In the genomic region with DNA sequence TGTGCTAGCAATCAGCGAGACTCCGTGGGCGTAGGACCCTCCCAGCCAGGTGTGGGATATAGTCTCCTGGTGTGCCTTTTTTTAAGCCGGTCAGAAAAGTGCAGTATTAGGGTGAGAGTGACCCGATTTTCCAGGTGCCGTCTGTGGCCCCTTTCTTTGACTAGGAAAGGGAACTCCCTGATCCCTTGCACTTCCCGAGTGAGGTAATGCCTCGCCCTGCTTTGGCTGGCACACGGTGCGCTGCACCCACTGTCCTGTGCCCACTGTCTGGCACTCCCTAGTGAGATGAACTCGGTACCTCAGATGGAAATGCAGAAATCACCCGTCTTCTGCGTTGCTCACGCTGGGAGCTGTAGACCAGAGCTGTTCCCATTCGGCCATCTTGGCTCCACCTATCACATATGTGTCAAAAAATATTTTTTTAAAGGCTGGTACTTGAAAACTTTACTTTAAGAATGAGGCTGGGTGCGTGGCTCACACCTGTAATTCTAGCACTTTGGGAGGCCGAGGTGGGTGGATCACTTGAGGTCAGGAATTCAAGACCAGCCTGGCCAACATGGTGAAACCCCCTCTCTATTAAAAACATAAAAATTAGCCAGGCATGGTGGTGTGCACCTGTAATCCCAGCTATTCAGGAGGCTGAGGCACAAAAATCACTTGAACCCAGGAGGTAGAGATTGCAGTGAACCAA, we compare ENCODE assay signal across 8 cellular contexts.
A peak's percentile ranks its signal among the peaks of the same experiment; 100 is the strongest.
DNase-seq lines count a peak whose midpoint lies in the region; ATAC-seq and TF ChIP-seq lines count a peak whose summit lies in the region.
"Not testable (repeated sequence)": the region's sequence is repeated elsewhere in the genome, so short reads cannot be mapped to it uniquely, and the experiment has no call there.

No MANE protein-coding gene starts in this region.

- peak overlapping the region; percentile 14 for H3K4me2 ChIP-seq in osteoblast (ENCODE audit: insufficient read depth, low read length)

- intact Hi-C loops in left colon (cut with DNase I, micrococcal nuclease); transverse colon (cut with DNase I; ENCODE audit: low total_unique reads): not testable (repeated sequence)

- 76 to 82% methylated on average over 8 to 14 of the region's 17 CpGs for WGBS in transverse colon (ENCODE audit: low coverage in 1 of 2), 2 donors

- TF ChIP-seq CTCF in 22Rv1 (IDR thresholded peaks at IDR 0.05); chondrocyte (IDR thresholded peaks at IDR 0.05); glutamatergic neuron (IDR thresholded peaks at IDR 0.05; ENCODE audit: partially characterized antibody, unreplicated experiment); osteoblast (IDR thresholded peaks at IDR 0.05; ENCODE audit: extremely low read depth, low read depth, low read length); transverse colon (IDR thresholded peaks at IDR 0.05): not testable (repeated sequence)

- H3K4me3 ChIP-seq in HUES48 (ENCODE audit: low read depth, low read length) (peak overlapping the region; percentile 60), NT2/D1 (ENCODE audit: insufficient read length, low read depth) (peak overlapping the region; percentile 4)
- H3K4me3 ChIP-seq in osteoblast (ENCODE audit: insufficient read depth, low read length); transverse colon: not testable (repeated sequence)

- H3K9me3 ChIP-seq in HUES48 (ENCODE audit: control insufficient read depth, insufficient read depth, low read length); osteoblast (ENCODE audit: low read depth, low read length); transverse colon: not testable (repeated sequence)
- peaks cover 31% of the 10 kb centered on the region for H3K9me3 ChIP-seq in NT2/D1 (ENCODE audit: insufficient read depth, low read length)

- H3K27me3 Mint-ChIP-seq in chondrocyte (ENCODE audit: low read depth); glutamatergic neuron (ENCODE audit: unreplicated experiment): not testable (repeated sequence)

- not testable (repeated sequence) for TF ChIP-seq EP300 in transverse colon (IDR thresholded peaks at IDR 0.05; ENCODE audit: low read depth)

- H3K4me1 ChIP-seq in HUES48 (ENCODE audit: control insufficient read depth, insufficient read depth, low read length), result peaks cover 16% of the 10 kb centered on the region
- not testable (repeated sequence) for H3K4me1 ChIP-seq in NT2/D1 (ENCODE audit: insufficient read depth, insufficient read length); osteoblast (ENCODE audit: insufficient read depth, low read length)
- peaks cover 7 to 17% (median 11%) of the 10 kb centered on the region in 4 donors for H3K4me1 ChIP-seq in transverse colon

- peak overlapping the region; percentile 56; the same call in 1 of the 2 replicates for H3K9ac ChIP-seq in HUES48 (ENCODE audit: low read depth, low read length)
- not testable (repeated sequence) for H3K9ac ChIP-seq in NT2/D1 (ENCODE audit: insufficient read length, low read depth)

- not testable (repeated sequence) for H3K27ac Mint-ChIP-seq in chondrocyte (ENCODE audit: unreplicated experiment); glutamatergic neuron (ENCODE audit: unreplicated experiment)

- ATAC-seq in left colon, result peak; percentile 60

- H4K20me1 ChIP-seq in osteoblast (ENCODE audit: insufficient read depth, low read length), result not testable (repeated sequence)

- DNase-seq in NT2/D1 (ENCODE audit: low read depth, low spot score); chondrocyte (ENCODE audit: low spot score); glutamatergic neuron; osteoblast (ENCODE audit: insufficient read length, low spot score, missing footprints): not testable (repeated sequence)
- DNase-seq in left colon, result peak; percentile 25 to 59
- peak; percentile 56 for DNase-seq in transverse colon

- H3K36me3 ChIP-seq in HUES48 (ENCODE audit: control insufficient read depth, insufficient read depth, low read length); NT2/D1 (ENCODE audit: insufficient read depth, insufficient read length, low read length); osteoblast (ENCODE audit: insufficient read depth, low read length); transverse colon: not testable (repeated sequence)

- not testable (repeated sequence) for TF ChIP-seq POLR2A in transverse colon (IDR thresholded peaks at IDR 0.05)

- in situ Hi-C loops in transverse colon (cut with MboI; ENCODE audit: low pct_ligation_motif_present in 1 of 4, low pct_unique_long_range_greater_than_20kb in 1 of 4, low sequenced_read_pairs in 3 of 4), result not testable (repeated sequence)

- H3K4me1 Mint-ChIP-seq in chondrocyte (ENCODE audit: low read depth), result peaks cover 23% of the 10 kb centered on the region
- H3K4me1 Mint-ChIP-seq in glutamatergic neuron (ENCODE audit: low read depth, unreplicated experiment), result not testable (repeated sequence)

- peak overlapping the region; percentile 55 for H3K4me3 Mint-ChIP-seq in chondrocyte (ENCODE audit: unreplicated experiment)
- H3K4me3 Mint-ChIP-seq in glutamatergic neuron (ENCODE audit: unreplicated experiment), result peak overlapping the region; percentile 30

- H3K9me3 Mint-ChIP-seq in chondrocyte (ENCODE audit: low read depth), result peaks cover 13% of the 10 kb centered on the region
- not testable (repeated sequence) for H3K9me3 Mint-ChIP-seq in glutamatergic neuron (ENCODE audit: unreplicated experiment)

- H3K27ac ChIP-seq in 22Rv1 (peak overlapping the region; percentile 9; the same call in 1 of the 2 replicates), HUES48 (ENCODE audit: low read depth, low read length) (peak overlapping the region; percentile 40), transverse colon (peak overlapping the region; percentile 62 to 72 (median 66))
- not testable (repeated sequence) for H3K27ac ChIP-seq in osteoblast (ENCODE audit: low read depth, low read length)

- H2AFZ ChIP-seq in osteoblast (ENCODE audit: low read length), result not testable (repeated sequence)

- H3K79me2 ChIP-seq in osteoblast (ENCODE audit: insufficient read depth, low read length), result not testable (repeated sequence)

- H3K27me3 ChIP-seq in HUES48 (ENCODE audit: control insufficient read depth, insufficient read depth, low read length); NT2/D1 (ENCODE audit: insufficient read depth, insufficient read length); osteoblast (ENCODE audit: insufficient read depth, low read length); transverse colon: not testable (repeated sequence)

- H3K36me3 Mint-ChIP-seq in chondrocyte (ENCODE audit: low read depth); glutamatergic neuron (ENCODE audit: unreplicated experiment): not testable (repeated sequence)
